ENCODE assay signal across 8 cellular contexts in the genomic region with DNA sequence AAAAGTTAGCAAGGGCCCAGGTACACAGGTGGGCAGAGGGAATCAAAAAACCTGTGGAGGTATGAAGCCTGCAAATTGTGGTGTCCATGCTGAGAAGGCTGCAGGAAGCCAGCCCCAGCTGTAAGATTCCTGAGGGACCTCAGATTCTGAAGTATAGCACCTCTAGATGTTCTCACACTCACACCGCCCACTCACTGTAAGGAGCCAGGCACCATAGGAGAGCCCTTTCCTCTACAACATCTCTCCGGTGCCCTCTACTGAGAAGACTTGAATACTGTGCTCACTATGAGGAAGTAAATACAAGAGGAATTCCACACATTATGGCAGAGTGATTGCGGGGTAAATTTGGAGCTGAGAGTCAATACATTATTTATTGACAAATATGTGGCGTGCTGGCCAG.
A peak's percentile ranks its signal among the peaks of the same experiment; 100 is the strongest.
DNase-seq lines count a peak whose midpoint lies in the region; ATAC-seq and TF ChIP-seq lines count a peak whose summit lies in the region.
"Not testable (repeated sequence)": the region's sequence is repeated elsewhere in the genome, so short reads cannot be mapped to it uniquely, and the experiment has no call there.

No MANE protein-coding gene starts in this region.

- H3K4me3 ChIP-seq in mesenchymal stem cell (ENCODE audit: insufficient read depth in 1 of 2, low read depth in 1 of 2, low read length in 2 of 2); upper lobe of left lung: not testable (repeated sequence)

- H2BK5ac ChIP-seq in mesenchymal stem cell (ENCODE audit: low read depth, low read length, poor library complexity, severe bottlenecking), result not testable (repeated sequence)

- H4K8ac ChIP-seq in mesenchymal stem cell (ENCODE audit: low read length), result not testable (repeated sequence)

- not testable (repeated sequence) for H2BK12ac ChIP-seq in mesenchymal stem cell (ENCODE audit: low read length in 2 of 2)

- H2AFZ ChIP-seq in mesenchymal stem cell (ENCODE audit: low read depth, low read length), result not testable (repeated sequence)

- not testable (repeated sequence) for TF ChIP-seq EP300 in upper lobe of left lung (IDR thresholded peaks at IDR 0.05)

- not testable (repeated sequence) for H3K79me1 ChIP-seq in mesenchymal stem cell (replicated peaks; ENCODE audit: low read length, poor library complexity, severe bottlenecking)

- not testable (repeated sequence) for TF ChIP-seq CTCF in endothelial cell (IDR thresholded peaks at IDR 0.05; ENCODE audit: unreplicated experiment); upper lobe of left lung (IDR thresholded peaks at IDR 0.05)

- H2AK5ac ChIP-seq in mesenchymal stem cell (ENCODE audit: low read length, severe bottlenecking), result not testable (repeated sequence)

- not testable (repeated sequence) for H4K91ac ChIP-seq in mesenchymal stem cell (ENCODE audit: low read length)

- not testable (repeated sequence) for H2BK120ac ChIP-seq in mesenchymal stem cell (ENCODE audit: low read depth, low read length)

- TF ChIP-seq POLR2A in upper lobe of left lung (IDR thresholded peaks at IDR 0.05), result not testable (repeated sequence)

- DNase-seq in ELR (ENCODE audit: low read depth), result peak; percentile 52
- DNase-seq in NCI-H526 (lab: John Stamatoyannopoulos, UW), result peak; percentile 64 to 67
- DNase-seq in endothelial cell (ENCODE audit: low spot score), result peak; percentile 27
- DNase-seq in mesenchymal stem cell, result peak; percentile 55
- not testable (repeated sequence) for DNase-seq in upper lobe of left lung

- not testable (repeated sequence) for H3K4me2 ChIP-seq in mesenchymal stem cell (ENCODE audit: low read length, poor library complexity, severe bottlenecking)

- not testable (repeated sequence) for H3K36me3 Mint-ChIP-seq in endothelial cell (ENCODE audit: low read depth, unreplicated experiment)

- not testable (repeated sequence) for H3K9me3 ChIP-seq in mesenchymal stem cell (ENCODE audit: control insufficient read depth, low read length); upper lobe of left lung

- not testable (repeated sequence) for H3K4ac ChIP-seq in mesenchymal stem cell (ENCODE audit: low read depth in 1 of 2, low read length in 2 of 2)

- H3K9ac ChIP-seq in mesenchymal stem cell (ENCODE audit: low read length), result not testable (repeated sequence)

- H3K4me3 Mint-ChIP-seq in endothelial cell (ENCODE audit: unreplicated experiment), result not testable (repeated sequence)

- not testable (repeated sequence) for H3K9me3 Mint-ChIP-seq in endothelial cell (ENCODE audit: unreplicated experiment)

- WGBS in mesenchymal stem cell, result no CpG with 5 or more reads among the region's 4 CpGs
- 26 to 52% methylated on average over 4 of the region's 4 CpGs for WGBS in upper lobe of left lung, 2 donors

- H3K36me3 ChIP-seq in mesenchymal stem cell (ENCODE audit: control insufficient read depth in 1 of 2, insufficient read depth in 2 of 2, low read depth in 1 of 2, low read length in 2 of 2); upper lobe of left lung: not testable (repeated sequence)

- peak; percentile 92 for ATAC-seq in GM21390 (IDR thresholded peaks at IDR 0.05; ENCODE audit: unreplicated experiment)
- peak; percentile 56 for ATAC-seq in HG03196 (IDR thresholded peaks at IDR 0.05; ENCODE audit: unreplicated experiment)
- ATAC-seq in activated CD4-positive, CD25-positive, alpha-beta regulatory T cell treated with anti-CD3 and anti-CD28 coated beads, Interleukin-2, amount 50 U/mL, for 24 hours, result peak; percentile 28 to 48
- peak; percentile 81 to 87 for ATAC-seq in upper lobe of left lung (ENCODE audit: low FRiP score in 2 of 2)

- H2BK15ac ChIP-seq in mesenchymal stem cell (ENCODE audit: low read depth, poor library complexity, severe bottlenecking), result not testable (repeated sequence)

- not testable (repeated sequence) for H3K14ac ChIP-seq in mesenchymal stem cell (ENCODE audit: low read length in 2 of 2)

- not testable (repeated sequence) for H3K23ac ChIP-seq in mesenchymal stem cell (ENCODE audit: low read length in 2 of 2)

- H3K18ac ChIP-seq in mesenchymal stem cell (ENCODE audit: low read depth in 1 of 2, low read length in 2 of 2), result not testable (repeated sequence)

- not testable (repeated sequence) for H3K27ac ChIP-seq in mesenchymal stem cell (ENCODE audit: low read length, poor library complexity, severe bottlenecking); upper lobe of left lung

- not testable (repeated sequence) for H3K27me3 Mint-ChIP-seq in endothelial cell (ENCODE audit: unreplicated experiment)

- not testable (repeated sequence) for H3K27ac Mint-ChIP-seq in endothelial cell (ENCODE audit: unreplicated experiment)

- H3K4me1 Mint-ChIP-seq in endothelial cell (ENCODE audit: unreplicated experiment), result not testable (repeated sequence)

- not testable (repeated sequence) for H3K4me1 ChIP-seq in mesenchymal stem cell (ENCODE audit: control insufficient read depth, insufficient read depth, low read depth, low read length); upper lobe of left lung

- not testable (repeated sequence) for H3K27me3 ChIP-seq in mesenchymal stem cell (ENCODE audit: control insufficient read depth in 1 of 2, insufficient read depth in 1 of 2, low read length in 2 of 2); upper lobe of left lung

Comparison
In these comparisons a context has a peak if more than half of its experiments do, and no peak if none do; other contexts are left out.
1. ATAC-seq: peak in every context shown above with its lines; median percentile 92 in GM21390; 84 in upper lobe of left lung; 56 in HG03196; 38 in activated CD4-positive, CD25-positive, alpha-beta regulatory T cell treated with anti-CD3 and anti-CD28 coated beads, Interleukin-2, amount 50 U/mL, for 24 hours.